8 cellular contexts compared by ENCODE assay signal in genomic region chr3:52231502-52232278, GRCh38. TPM values are rescaled to one million over a fixed set of nuclear protein-coding genes. Genes with fewer than 3 reads are reported as not detected.
DNase-seq lines count a peak whose midpoint lies in the region; ATAC-seq and TF ChIP-seq lines count a peak whose summit lies in the region.

No MANE protein-coding gene starts in this region.

- no peak overlapping the region; the same call in 1 of the 2 replicates for H3K27ac Mint-ChIP-seq in WTC11

- WGBS in right lobe of liver (ENCODE audit: insufficient coverage, low coverage, low lambda C conversion rate, missing lambda C conversion rate) = 0% methylated on average over 4 of the region's 34 CpGs

- peak; percentile 81 for DNase-seq in GM13977 (ENCODE audit: low spot score)
- peak; percentile 45 for DNase-seq in MG63
- peak; percentile 85 for DNase-seq in WTC11 (ENCODE audit: low spot score)
- DNase-seq in brain microvascular endothelial cell = no peak
- peak; percentile 87 to 89 (median 88) for DNase-seq in right lobe of liver
- DNase-seq in stimulated activated CD8-positive, alpha-beta memory T cell treated with anti-CD3 and anti-CD28 coated beads, Interleukin-12 subunit alpha, Interleukin-12 subunit beta, amount 100 ng/mL, for 4 hours (ENCODE audit: low read depth) = peak; percentile 74
- DNase-seq in G401 (ENCODE audit: low spot score) = no peak

- intact Hi-C loops in right lobe of liver (cut with DNase I) = loop anchor here (5.0 kb wide), 1 partner anchor 111 kb away; no protein-coding TSS in a partner anchor

- H3K4me3 ChIP-seq in MG63 (no peak overlapping the region), brain microvascular endothelial cell (ENCODE audit: low read depth, low read length) (no peak overlapping the region), right lobe of liver (no peak overlapping the region)

- peaks cover 0 to 39% (median 16%) of the 10 kb centered on the region in 4 donors for H3K4me1 ChIP-seq in right lobe of liver

- H3K4me1 Mint-ChIP-seq in WTC11 = peaks cover 9% of the 10 kb centered on the region

- H3K27me3 ChIP-seq in MG63 = no peaks in the 10 kb centered on the region
- no peaks in the 10 kb centered on the region for H3K27me3 ChIP-seq in brain microvascular endothelial cell (replicated peaks)
- no peaks in the 10 kb centered on the region for H3K27me3 ChIP-seq in right lobe of liver

- CTCF ChIA-PET in WTC11 (lab: Charles Lee) = interaction anchor here (0.6 to 9.1 kb wide), 42 partner anchors 7 to 262 kb away, joined by 3 to 222 read pairs (median 5); partner anchors contain the start of genes ALAS1, POC1A, PPM1M and SEMA3G

- ATAC-seq in WTC11 (peak; percentile 75), right lobe of liver (peak; percentile 65 to 73 (median 66)), HG02870 (IDR thresholded peaks at IDR 0.05; ENCODE audit: unreplicated experiment) (no peak)

- H3K27ac ChIP-seq in brain microvascular endothelial cell (no peak overlapping the region), right lobe of liver (no peak overlapping the region)

- H3K9me3 ChIP-seq in MG63 (no peaks in the 10 kb centered on the region), right lobe of liver (no peaks in the 10 kb centered on the region)

- H3K36me3 Mint-ChIP-seq in WTC11 = peaks cover 13% of the 10 kb centered on the region

- no peaks in the 10 kb centered on the region for H3K27me3 Mint-ChIP-seq in WTC11 (ENCODE audit: low read depth)

- peak; percentile 96 for TF ChIP-seq CTCF in GM13977 (IDR thresholded peaks at IDR 0.05; ENCODE audit: extremely low read depth, insufficient read depth, missing control alignments)
- TF ChIP-seq CTCF in WTC11 (IDR thresholded peaks at IDR 0.05) = peak; percentile 91
- TF ChIP-seq CTCF in brain microvascular endothelial cell (IDR thresholded peaks at IDR 0.05; ENCODE audit: low read depth, low read length, missing control alignments) = peak; percentile 91
- peak; percentile 96 to 99 (median 97) for TF ChIP-seq CTCF in right lobe of liver (IDR thresholded peaks at IDR 0.05)

- H3K36me3 ChIP-seq in MG63 = peaks cover 5% of the 10 kb centered on the region
- H3K36me3 ChIP-seq in brain microvascular endothelial cell (replicated peaks) = peaks cover 63% of the 10 kb centered on the region
- H3K36me3 ChIP-seq in right lobe of liver = peaks cover 10 to 33% (median 14%) of the 10 kb centered on the region in 4 donors

- POLR2A ChIA-PET in WTC11 (lab: Charles Lee) = interaction anchor here (1.0 kb wide), 1 partner anchor 46 kb away, joined by 3 read pairs; the partner anchor contains the start of gene WDR82

- in situ Hi-C loops in GM13977 (cut with MboI; ENCODE audit: low pct_unique_long_range_greater_than_20kb, low sequenced_read_pairs, unreplicated experiment) (loop anchor here (10.0 kb wide), 1 partner anchor 113 kb away; no protein-coding TSS in a partner anchor), brain microvascular endothelial cell (cut with HindIII; ENCODE audit: low pct_ligation_motif_present, low sequenced_read_pairs) (no loop called here), G401 (cut with HindIII; ENCODE audit: low sequenced_read_pairs) (no loop called here)

- no peaks in the 10 kb centered on the region for H3K9me3 Mint-ChIP-seq in WTC11

- TF ChIP-seq POLR2A in right lobe of liver (IDR thresholded peaks at IDR 0.05) = no peak

- no peak overlapping the region for H3K4me3 Mint-ChIP-seq in WTC11

TF ChIP-seq in WTC11, 78 proteins besides CTCF, POLR2A, EP300 and RAD21:
- TF ChIP-seq SOX15 (CRISPR knock-in tag; IDR thresholded peaks at IDR 0.05) (no peak), ZNF232 (CRISPR knock-in tag; IDR thresholded peaks at IDR 0.05) (no peak), PREB (CRISPR knock-in tag; IDR thresholded peaks at IDR 0.05; ENCODE audit: borderline replicate concordance) (no peak), ATF1 (CRISPR knock-in tag; IDR thresholded peaks at IDR 0.05) (no peak), NFATC4 (CRISPR knock-in tag; IDR thresholded peaks at IDR 0.05) (no peak), MLX (CRISPR knock-in tag; IDR thresholded peaks at IDR 0.05) (no peak)

RNA-seq across cellular contexts. Expression of gene TLR9, which starts 6.2 kb away (rescaled TPM):
- total RNA-seq in MG63 (2014; rRNA removed; shearing (Covaris generic); ENCODE audit: low replicate concordance) = not detected in 2 replicates
- total RNA-seq in WTC11 (2021) (not detected in 3 replicates), right lobe of liver (under 1 TPM in 4 of 6 experiments, not detected in 2; 0.12 to 0.59 (median 0.24) TPM)
- 0.07 TPM in 1 of 2 replicates, not detected in the other for total RNA-seq in G401 (2014; rRNA removed; shearing (Covaris generic))

RNA-seq across cellular contexts. Expression of gene TWF2, which starts 7.3 kb away (rescaled TPM):
- total RNA-seq in MG63 (2014; rRNA removed; shearing (Covaris generic); ENCODE audit: low replicate concordance) = 37.4 and 100 TPM in 2 replicates
- total RNA-seq in WTC11 (2021) (60.8 to 71.1 TPM (median 66.3 TPM) in 3 replicates), right lobe of liver (10 to 100 TPM; 12.9 to 34.4 (median 23.7) TPM)
- total RNA-seq in G401 (2014; rRNA removed; shearing (Covaris generic)) = 237 and 258 TPM in 2 replicates

RNA-seq across cellular contexts. Expression of gene PPM1M, which starts 13.9 kb away (rescaled TPM):
- 7.9 and 16.2 TPM in 2 replicates for total RNA-seq in MG63 (2014; rRNA removed; shearing (Covaris generic); ENCODE audit: low replicate concordance)
- total RNA-seq in WTC11 (2021) (5.1 to 7.0 TPM (median 6.0 TPM) in 3 replicates), right lobe of liver (1 to 10 TPM; 2.8 to 7.1 (median 4.5) TPM)
- total RNA-seq in G401 (2014; rRNA removed; shearing (Covaris generic)) = 0.43 and 1.4 TPM in 2 replicates

RNA-seq across cellular contexts. Expression of gene ALAS1, which starts 33.7 kb away (rescaled TPM):
- total RNA-seq in MG63 (2014; rRNA removed; shearing (Covaris generic); ENCODE audit: low replicate concordance) = 33.7 and 34.0 TPM in 2 replicates
- 39.1 to 43.0 TPM (median 39.4 TPM) in 3 replicates for total RNA-seq in WTC11 (2021)
- total RNA-seq in right lobe of liver = 100 to 1,000 TPM in 4 of 6 experiments, 10 to 100 TPM in 2; 73.4 to 783 (median 147) TPM
- 66.7 and 73.0 TPM in 2 replicates for total RNA-seq in G401 (2014; rRNA removed; shearing (Covaris generic))

RNA-seq across cellular contexts. Expression of gene WDR82, which starts 46.8 kb away (rescaled TPM):
- 27.6 and 40.0 TPM in 2 replicates for total RNA-seq in MG63 (2014; rRNA removed; shearing (Covaris generic); ENCODE audit: low replicate concordance)
- total RNA-seq in WTC11 (2021) (64.6 to 69.7 TPM (median 64.9 TPM) in 3 replicates), right lobe of liver (10 to 100 TPM; 14.1 to 25.2 (median 20.7) TPM)
- total RNA-seq in G401 (2014; rRNA removed; shearing (Covaris generic)) = 89.2 and 115 TPM in 2 replicates

Comparison
In these comparisons a context has a peak if more than half of its experiments do, and no peak if none do; other contexts are left out.
1. DNase-seq: peak in GM13977 (single experiment), MG63 (single experiment), WTC11 (single experiment), right lobe of liver (3 of 3) and stimulated activated CD8-positive, alpha-beta memory T cell treated with anti-CD3 and anti-CD28 coated beads, Interleukin-12 subunit alpha, Interleukin-12 subunit beta, amount 100 ng/mL, for 4 hours (single experiment); none in brain microvascular endothelial cell (single experiment) and G401 (single experiment).
2. Peak in every context shown above with its lines, with median percentiles within 50 percentile points of each other: CTCF ChIP-seq.